Comparison of ENCODE assay signal across 20 cellular contexts in genomic region chr17:80292557-80292956, GRCh38. TPM values are rescaled to one million over a fixed set of nuclear protein-coding genes. Genes with fewer than 3 reads are reported as not detected.
DNase-seq lines count a peak whose midpoint lies in the region; ATAC-seq, FAIRE-seq and TF ChIP-seq lines count a peak whose summit lies in the region.
"Had no signal": no experiment of that assay in that cellular context is flagged by ENCODE, and none has a peak within 500 bp of the region (broad histone marks: within the 10 kb centered on the region; RNA-seq: fewer than 3 reads in every experiment).

No MANE protein-coding gene starts in this region.

- peaks cover 0 to 10% (median 8%) of the 10 kb centered on the region in 3 donors for H3K4me1 Mint-ChIP-seq in T-cell

- no peak overlapping the region for H3K27ac ChIP-seq in PC-3 (ENCODE audit: low read length)
- H3K27ac ChIP-seq: left ventricle myocardium inferior, ovary, thoracic aorta had no signal

- H3K27me3 ChIP-seq in PC-3 (ENCODE audit: low read length), result no peaks in the 10 kb centered on the region
- H3K27me3 ChIP-seq: BLaER1 treated with 17β-estradiol and CSF1 and Interleukin-3, amounts not matched to agents 10 nM and 100 nM; ovary had no signal

- no peak for TF ChIP-seq POLR2A in GM12891 (IDR thresholded peaks at IDR 0.05; ENCODE audit: low read depth, low read length)

- H3K36me3 ChIP-seq in PC-3 (ENCODE audit: low read depth, low read length), result peaks cover 35% of the 10 kb centered on the region
- H3K36me3 ChIP-seq: ovary had no signal

- BruUV-seq in PC-3 (replicated peaks; lab: Mats Ljungman, UMichigan), result no TSS peak

- TF ChIP-seq CTCF in PC-3 (conservative IDR thresholded peaks at IDR 0.05; ENCODE audit: low read depth, low read length), result peak; percentile 35; the same call in 1 of the 2 replicates
- peak; percentile 5 for TF ChIP-seq CTCF in fibroblast of pulmonary artery (IDR thresholded peaks at IDR 0.05; ENCODE audit: low read length, missing control alignments)
- TF ChIP-seq CTCF in retinal pigment epithelial cell (conservative IDR thresholded peaks at IDR 0.05; ENCODE audit: low read depth, low read length), result peak; percentile 15
- TF ChIP-seq CTCF in GM10248 (IDR thresholded peaks at IDR 0.05; ENCODE audit: control extremely low read depth, extremely low read depth, low read depth, missing control alignments), result no peak

- H3K9ac ChIP-seq in PC-3 (ENCODE audit: low read length), result no peak overlapping the region

- ATAC-seq in PC-3 (no peak), HG02588 (IDR thresholded peaks at IDR 0.05; ENCODE audit: unreplicated experiment) (no peak), T-cell (replicated peaks in 1 of 4) (no peak)

- POLR2A ChIA-PET in PC-3 (lab: Charles Lee; ENCODE audit: unreplicated experiment) (no interaction called here), GM10248 (lab: Yijun Ruan, JAX) (no interaction called here), T-cell (lab: Charles Lee) (no interaction called here)

- no peak overlapping the region for H2AFZ ChIP-seq in PC-3 (ENCODE audit: low read length)

- H3F3A ChIP-seq in PC-3 (ENCODE audit: low read length, unreplicated experiment), result no peaks in the 10 kb centered on the region

- no peaks in the 10 kb centered on the region for H3K9me3 Mint-ChIP-seq in T-cell

- H3K27me3 Mint-ChIP-seq in T-cell, result no peaks in the 10 kb centered on the region

- peaks cover 49% of the 10 kb centered on the region for H3K36me3 Mint-ChIP-seq in T-cell

- CTCF ChIA-PET in PC-3 (lab: Charles Lee) (no interaction called here), GM10248 (lab: Yijun Ruan, JAX) (no interaction called here), T-cell (lab: Charles Lee) (interaction anchor here in 1 of 2 donors (0.6 kb wide), 1 partner anchor 295 kb away, joined by 3 read pairs; no protein-coding TSS in a partner anchor)

- no peaks in the 10 kb centered on the region for H3K9me2 ChIP-seq in PC-3 (replicated peaks; ENCODE audit: low read length)

- no peak overlapping the region for H3K4me3 ChIP-seq in PC-3 (ENCODE audit: low read length)
- H3K4me3 ChIP-seq in fibroblast of pulmonary artery (replicated peaks; ENCODE audit: low read depth, low read length), result no peak overlapping the region
- no peak overlapping the region for H3K4me3 ChIP-seq in retinal pigment epithelial cell (ENCODE audit: low read length)
- H3K4me3 ChIP-seq: BLaER1 treated with 17β-estradiol and CSF1 and Interleukin-3, amounts not matched to agents 10 nM and 100 nM; left ventricle myocardium inferior; ovary; thoracic aorta had no signal

- H3K4me3 Mint-ChIP-seq in T-cell, result no peak overlapping the region

- FAIRE-seq in GM12891 (lab: Jason Lieb, UNC), result peak; percentile 38
- FAIRE-seq: endometrium had no signal

- H3K9me3 ChIP-seq in PC-3 (ENCODE audit: low read length), result no peaks in the 10 kb centered on the region
- H3K9me3 ChIP-seq: BLaER1 treated with 17β-estradiol and CSF1 and Interleukin-3, amounts not matched to agents 10 nM and 100 nM; left ventricle myocardium inferior; ovary; thoracic aorta had no signal

- no peak overlapping the region for H3K4me2 ChIP-seq in PC-3 (ENCODE audit: low read length)

- H4K20me1 ChIP-seq in PC-3 (ENCODE audit: low read length), result no peaks in the 10 kb centered on the region

- no peak overlapping the region for H3K27ac Mint-ChIP-seq in T-cell

- intact Hi-C loops in PC-3 (cut with micrococcal nuclease), result no loop called here

- no peaks in the 10 kb centered on the region for H3K79me2 ChIP-seq in PC-3 (ENCODE audit: low read length)

- no peaks in the 10 kb centered on the region for H3K4me1 ChIP-seq in PC-3 (ENCODE audit: insufficient read depth, low read length)
- H3K4me1 ChIP-seq: left ventricle myocardium inferior had no signal

- no peak for DNase-seq in GM12891 (ENCODE audit: insufficient read length, low spot score)
- DNase-seq in PC-3, result no peak
- DNase-seq in fibroblast of pulmonary artery (ENCODE audit: low read depth), result no peak
- no peak for DNase-seq in retinal pigment epithelial cell (ENCODE audit: low read depth)
- DNase-seq in GM10248 (ENCODE audit: extremely low spot score), result no peak
- no peak for DNase-seq in T-cell
- DNase-seq: activated CD8-positive, alpha-beta memory T cell treated with anti-CD3 and anti-CD28 coated beads for 24 hours; activated effector memory CD4-positive, alpha-beta T cell treated with Interleukin-2 at 50 U/mL for 16 hours; central memory CD4-positive, alpha-beta T cell; DMS153; foreskin fibroblast; NCI-H146; NCI-H345; ovary; stimulated activated CD4-positive, alpha-beta T cell treated with anti-CD3 and anti-CD28 coated beads, Interleukin-4, amount 100 ng/mL, for 24 hours had no signal

TF ChIP-seq in GM12891, 5 proteins besides CTCF, POLR2A, EP300 and RAD21:
- TF ChIP-seq POU2F2 (IDR thresholded peaks at IDR 0.05; ENCODE audit: low read depth, low read length) (no peak), POLR2AphosphoS5 (IDR thresholded peaks at IDR 0.05; ENCODE audit: low read depth, low read length) (no peak), PAX5 (IDR thresholded peaks at IDR 0.05; ENCODE audit: insufficient read depth, low read length, severe bottlenecking) (no peak)

RNA-seq across cellular contexts. Expression of gene RNF213, which starts 31.9 kb away (rescaled TPM):
- 55.7 TPM for polyA plus RNA-seq in GM12891 (2012; ENCODE audit: low read depth, missing spikeins)
- 71.4 and 84.1 TPM in 2 replicates for total RNA-seq in PC-3 (2014; rRNA removed)
- total RNA-seq in T-cell, result 100 to 1,000 TPM; 433 to 628 (median 590) TPM
